In genomic region chr13:76672422-76672821, GRCh38 we compare ENCODE assay signal across 20 cellular contexts.
DNase-seq lines count a peak whose midpoint lies in the region; ATAC-seq and TF ChIP-seq lines count a peak whose summit lies in the region.
"Had no signal": no experiment of that assay in that cellular context is flagged by ENCODE, and none has a peak within 500 bp of the region (broad histone marks: within the 10 kb centered on the region; RNA-seq: fewer than 3 reads in every experiment).

No MANE protein-coding gene starts in this region.

- peak; percentile 66 for ATAC-seq in PC-3
- no peak for ATAC-seq in HG03280 (IDR thresholded peaks at IDR 0.05; ENCODE audit: unreplicated experiment)
- ATAC-seq in CD8-positive, alpha-beta T cell = no peak
- ATAC-seq: activated naive CD8-positive, alpha-beta T cell treated with anti-CD3 and anti-CD28 coated beads, Interleukin-2, amount 50 U/mL, for 24 hours; activated T-cell treated with anti-CD3 and anti-CD28 coated beads, Interleukin-2, amount 50 U/mL, for 72 hours; sciatic nerve; WTC11 had no signal

- H3K9me2 ChIP-seq in GM23248 (ENCODE audit: insufficient read depth) = no peaks in the 10 kb centered on the region
- H3K9me2 ChIP-seq in PC-3 (replicated peaks; ENCODE audit: low read length) = no peaks in the 10 kb centered on the region

- intact Hi-C loops in PC-3 (cut with micrococcal nuclease) = loop anchor here (5.0 kb wide), 1 partner anchor 125 kb away; no protein-coding TSS in a partner anchor
- intact Hi-C loops in CD8-positive, alpha-beta T cell (cut with DNase I, micrococcal nuclease) = no loop called here

- DNase-seq in GM23248 (peak; percentile 50), PC-3 (peak; percentile 51), choroid plexus epithelial cell (ENCODE audit: low read depth) (peak; percentile 79), Kasumi-1 (lab: John Stamatoyannopoulos, UW) (no peak), osteocyte (ENCODE audit: extremely low spot score, unreplicated experiment) (no peak)
- no peak for DNase-seq in CD8-positive, alpha-beta T cell
- DNase-seq: activated naive CD8-positive, alpha-beta T cell treated with anti-CD3 and anti-CD28 coated beads, Interleukin-2, amount 50 U/mL, for 24 hours; activated T-cell treated with anti-CD3 and anti-CD28 coated beads, Interleukin-2, amount 50 U/mL, for 72 hours; Caco-2; cortex of kidney; NCI-H1694 treated with DMSO at 0.1 percent for 48 hours; NK-92 treated with Interleukin-12 subunit alpha and Interleukin-12 subunit beta, amount 100 ng/mL, for 24 hours; stimulated activated CD4-positive, alpha-beta T cell treated with anti-CD3 and anti-CD28 coated beads, Interleukin-1b, Interleukin-23, amount 100 ng/mL, for 48 hours had no signal

- H3K4me3 ChIP-seq in GM23248 = no peak overlapping the region
- no peak overlapping the region for H3K4me3 ChIP-seq in PC-3 (ENCODE audit: low read length)
- H3K4me3 ChIP-seq in choroid plexus epithelial cell (ENCODE audit: low read depth, low read length) = no peak overlapping the region
- H3K4me3 ChIP-seq in CD8-positive, alpha-beta T cell (ENCODE audit: low read depth, low read length) = no peak overlapping the region
- H3K4me3 ChIP-seq: vagina had no signal

- POLR2A ChIA-PET in PC-3 (lab: Charles Lee; ENCODE audit: unreplicated experiment) = no interaction called here
- POLR2A ChIA-PET in CD8-positive, alpha-beta T cell (lab: Charles Lee) = no interaction called here

- H3K4me1 ChIP-seq in GM23248 (ENCODE audit: insufficient read depth) = no peaks in the 10 kb centered on the region
- no peaks in the 10 kb centered on the region for H3K4me1 ChIP-seq in PC-3 (ENCODE audit: insufficient read depth, low read length)
- no peaks in the 10 kb centered on the region for H3K4me1 ChIP-seq in CD8-positive, alpha-beta T cell (ENCODE audit: insufficient read depth, low read length)
- H3K4me1 ChIP-seq: Caco-2, vagina had no signal

- H3K4me2 ChIP-seq in GM23248 (ENCODE audit: unreplicated experiment) (no peak overlapping the region), PC-3 (ENCODE audit: low read length) (no peak overlapping the region)

- H2AFZ ChIP-seq in GM23248 (no peak overlapping the region), PC-3 (ENCODE audit: low read length) (no peak overlapping the region)

- H3K36me3 ChIP-seq in GM23248 (ENCODE audit: low read depth) (no peaks in the 10 kb centered on the region), PC-3 (ENCODE audit: low read depth, low read length) (no peaks in the 10 kb centered on the region)
- no peaks in the 10 kb centered on the region for H3K36me3 ChIP-seq in CD8-positive, alpha-beta T cell (ENCODE audit: insufficient read depth, low read length)
- H3K36me3 ChIP-seq: vagina had no signal

- H3K9ac ChIP-seq in GM23248 (no peak overlapping the region), PC-3 (ENCODE audit: low read length) (no peak overlapping the region)

- H3K4me3 Mint-ChIP-seq in nephron (no peak overlapping the region), osteocyte (ENCODE audit: unreplicated experiment) (no peak overlapping the region)
- H3K4me3 Mint-ChIP-seq in CD8-positive, alpha-beta T cell = no peak overlapping the region
- H3K4me3 Mint-ChIP-seq: activated naive CD8-positive, alpha-beta T cell treated with anti-CD3 and anti-CD28 coated beads, Interleukin-2, amount 50 U/mL, for 24 hours; activated T-cell treated with anti-CD3 and anti-CD28 coated beads, Interleukin-2, amount 50 U/mL, for 72 hours; mesothelial cell of epicardium; T-helper 1 cell treated with Interleukin-12 subunit alpha and Interleukin-12 subunit beta and Interleukin-4 antibody, amounts not matched to agents 30 μg/mL and 1 μg/mL, for 36 hours; WTC11 had no signal

- in situ Hi-C loops in GM23248 (cut with MboI) = loop anchor here (10.0 kb wide), 1 partner anchor 222 kb away; no protein-coding TSS in a partner anchor

- CTCF ChIA-PET in PC-3 (lab: Charles Lee) = no interaction called here
- CTCF ChIA-PET in CD8-positive, alpha-beta T cell (lab: Charles Lee) = no interaction called here

- H3K27me3 Mint-ChIP-seq in nephron (ENCODE audit: low read depth) (peaks cover 2% of the 10 kb centered on the region), osteocyte (ENCODE audit: unreplicated experiment) (peaks cover 12% of the 10 kb centered on the region)
- no peaks in the 10 kb centered on the region for H3K27me3 Mint-ChIP-seq in CD8-positive, alpha-beta T cell (ENCODE audit: low read depth)

- BruUV-seq in PC-3 (replicated peaks; lab: Mats Ljungman, UMichigan) = no TSS peak

- H3K27ac ChIP-seq in GM23248 (no peak overlapping the region), PC-3 (ENCODE audit: low read length) (no peak overlapping the region)
- H3K27ac ChIP-seq in CD8-positive, alpha-beta T cell (ENCODE audit: low read depth, low read length) = no peak overlapping the region
- H3K27ac ChIP-seq: vagina had no signal

- H3K9me3 Mint-ChIP-seq in nephron (no peaks in the 10 kb centered on the region), osteocyte (ENCODE audit: unreplicated experiment) (no peaks in the 10 kb centered on the region)
- no peaks in the 10 kb centered on the region for H3K9me3 Mint-ChIP-seq in CD8-positive, alpha-beta T cell
- H3K9me3 Mint-ChIP-seq: activated naive CD8-positive, alpha-beta T cell treated with anti-CD3 and anti-CD28 coated beads, Interleukin-2, amount 50 U/mL, for 24 hours; activated T-cell treated with anti-CD3 and anti-CD28 coated beads, Interleukin-2, amount 50 U/mL, for 72 hours; T-helper 1 cell treated with Interleukin-12 subunit alpha and Interleukin-12 subunit beta and Interleukin-4 antibody, amounts not matched to agents 30 μg/mL and 1 μg/mL, for 36 hours had no signal

- H3K27me3 ChIP-seq in GM23248 (replicated peaks; ENCODE audit: insufficient read depth) = no peaks in the 10 kb centered on the region
- no peaks in the 10 kb centered on the region for H3K27me3 ChIP-seq in PC-3 (ENCODE audit: low read length)
- H3K27me3 ChIP-seq in CD8-positive, alpha-beta T cell (ENCODE audit: insufficient read depth, low read length) = no peaks in the 10 kb centered on the region
- H3K27me3 ChIP-seq: vagina had no signal

- no peak for TF ChIP-seq CTCF in PC-3 (conservative IDR thresholded peaks at IDR 0.05; ENCODE audit: low read depth, low read length)
- no peak for TF ChIP-seq CTCF in choroid plexus epithelial cell (conservative IDR thresholded peaks at IDR 0.05; ENCODE audit: low read depth, low read length)
- no peak for TF ChIP-seq CTCF in nephron (IDR thresholded peaks at IDR 0.05; ENCODE audit: unreplicated experiment in 3 of 3)
- TF ChIP-seq CTCF in osteocyte (IDR thresholded peaks at IDR 0.05) = no peak
- TF ChIP-seq CTCF in CD8-positive, alpha-beta T cell (IDR thresholded peaks at IDR 0.05) = no peak

- H3K9me3 ChIP-seq in GM23248 (ENCODE audit: low read depth) = no peaks in the 10 kb centered on the region
- no peaks in the 10 kb centered on the region for H3K9me3 ChIP-seq in PC-3 (ENCODE audit: low read length)
- H3K9me3 ChIP-seq in CD8-positive, alpha-beta T cell (ENCODE audit: low read length) = no peaks in the 10 kb centered on the region
- H3K9me3 ChIP-seq: Caco-2, vagina had no signal

- H3K79me2 ChIP-seq in GM23248 (ENCODE audit: insufficient read depth) (no peaks in the 10 kb centered on the region), PC-3 (ENCODE audit: low read length) (no peaks in the 10 kb centered on the region)

- WGBS in GM23248 (ENCODE audit: low coverage in 1 of 2, low lambda C conversion rate in 2 of 2, missing lambda C conversion rate in 2 of 2), 2 experiments = 37 to 50% methylated on average over 2 of the region's 2 CpGs

- H4K20me1 ChIP-seq in GM23248 (ENCODE audit: insufficient read depth) = no peaks in the 10 kb centered on the region
- no peaks in the 10 kb centered on the region for H4K20me1 ChIP-seq in PC-3 (ENCODE audit: low read length)

- H3K27ac Mint-ChIP-seq in nephron = peak overlapping the region in 2 of 3 experiments; percentile 36 to 73
- no peak overlapping the region for H3K27ac Mint-ChIP-seq in osteocyte (ENCODE audit: unreplicated experiment)
- no peak overlapping the region for H3K27ac Mint-ChIP-seq in CD8-positive, alpha-beta T cell
- H3K27ac Mint-ChIP-seq: activated naive CD8-positive, alpha-beta T cell treated with anti-CD3 and anti-CD28 coated beads, Interleukin-2, amount 50 U/mL, for 24 hours; activated T-cell treated with anti-CD3 and anti-CD28 coated beads, Interleukin-2, amount 50 U/mL, for 72 hours; mesothelial cell of epicardium; T-helper 1 cell treated with Interleukin-12 subunit alpha and Interleukin-12 subunit beta and Interleukin-4 antibody, amounts not matched to agents 30 μg/mL and 1 μg/mL, for 36 hours; WTC11 had no signal

- H3F3A ChIP-seq in GM23248 (ENCODE audit: insufficient read depth) (no peaks in the 10 kb centered on the region), PC-3 (ENCODE audit: low read length, unreplicated experiment) (no peaks in the 10 kb centered on the region)

- H3K36me3 Mint-ChIP-seq in nephron (ENCODE audit: low read depth) = no peaks in the 10 kb centered on the region
- H3K36me3 Mint-ChIP-seq in osteocyte (ENCODE audit: unreplicated experiment) = no peaks in the 10 kb centered on the region
- H3K36me3 Mint-ChIP-seq in CD8-positive, alpha-beta T cell = no peaks in the 10 kb centered on the region
- H3K36me3 Mint-ChIP-seq: mesothelial cell of epicardium, WTC11 had no signal

- H3K4me1 Mint-ChIP-seq in nephron (peaks cover 6% of the 10 kb centered on the region), osteocyte (ENCODE audit: unreplicated experiment) (no peaks in the 10 kb centered on the region)
- no peaks in the 10 kb centered on the region for H3K4me1 Mint-ChIP-seq in CD8-positive, alpha-beta T cell (ENCODE audit: low read depth)

Comparison
In these comparisons a context has a peak if more than half of its experiments do, and no peak if none do; other contexts are left out.
1. DNase-seq: peak in GM23248 (single experiment), PC-3 (single experiment) and choroid plexus epithelial cell (single experiment); none in Kasumi-1 (0 of 2), osteocyte (single experiment) and CD8-positive, alpha-beta T cell (0 of 7).
2. H3K27ac Mint-ChIP-seq: peak in nephron (2 of 3); none in osteocyte (single experiment) and CD8-positive, alpha-beta T cell (single experiment).